ENCODE assay signal across 19 cellular contexts in the genomic region with DNA sequence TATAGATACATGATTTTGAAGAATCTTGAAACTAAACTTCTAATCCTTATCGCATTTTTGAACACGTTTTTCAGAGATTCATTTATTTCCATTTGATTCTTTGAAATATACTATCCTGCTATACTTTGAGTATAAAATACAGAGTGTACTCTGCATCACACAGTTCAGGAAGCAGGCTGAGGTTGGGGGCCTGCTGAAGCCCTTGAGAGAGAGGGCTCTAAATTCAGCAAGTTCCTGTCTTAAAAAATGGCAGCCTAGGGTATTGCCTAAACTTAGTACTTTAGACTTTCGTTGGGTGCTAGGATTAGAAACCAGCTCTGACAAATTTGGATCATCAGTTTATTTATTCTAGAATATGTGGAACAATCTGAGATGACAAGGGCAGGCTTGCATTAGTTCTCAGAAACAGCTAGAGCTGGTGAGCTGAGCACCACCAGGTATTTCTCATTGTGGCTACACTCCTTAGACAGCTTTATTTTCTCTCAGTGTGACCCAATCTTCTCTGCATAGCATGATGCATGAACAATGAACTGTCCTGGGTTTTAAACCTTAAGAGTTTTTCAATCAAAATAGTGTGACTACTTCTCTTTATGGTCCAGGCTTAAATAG. TPM values are rescaled to one million over a fixed set of nuclear protein-coding genes. Genes with fewer than 3 reads are reported as not detected.
"Had no signal": no experiment of that assay in that cellular context is flagged by ENCODE, and none has a peak within 500 bp of the region (broad histone marks: within the 10 kb centered on the region; RNA-seq: fewer than 3 reads in every experiment).

No MANE protein-coding gene starts in this region.

- H3K36me3 Mint-ChIP-seq: activated naive CD4-positive, alpha-beta T cell treated with anti-CD3 and anti-CD28 coated beads, Interleukin-2, amount 50 U/mL, for 24 hours; immature natural killer cell; naive B cell; stimulated activated memory B cell treated with anti-CD40 and anti-IgM and Interleukin-4, amounts not matched to agents 10 μg/mL and 1 μg/mL and 100 μg/mL, for 72 hours had no signal

- H3K27ac ChIP-seq: adrenal gland, esophagus squamous epithelium, parathyroid adenoma had no signal

- H3K27me3 ChIP-seq: adrenal gland, esophagus squamous epithelium, heart right ventricle, sigmoid colon had no signal

- H3K27ac Mint-ChIP-seq: activated CD4-positive, alpha-beta T cell treated with anti-CD3 and anti-CD28 coated beads, Interleukin-2, amount 10 ng/mL, durations not matched to agents 7 days and 5 days; activated naive CD4-positive, alpha-beta T cell treated with anti-CD3 and anti-CD28 coated beads, Interleukin-2, amount 50 U/mL, for 24 hours; activated T-cell treated with anti-CD3 and anti-CD28 coated beads, Interleukin-2, amount 50 U/mL, for 72 hours; immature natural killer cell; naive B cell; stimulated activated memory B cell treated with anti-CD40 and anti-IgM and Interleukin-4, amounts not matched to agents 10 μg/mL and 1 μg/mL and 100 μg/mL, for 72 hours had no signal

- H3K4me1 ChIP-seq: adrenal gland, sigmoid colon had no signal

- H3K27me3 Mint-ChIP-seq: stimulated activated memory B cell treated with anti-CD40 and anti-IgM and Interleukin-4, amounts not matched to agents 10 μg/mL and 1 μg/mL and 100 μg/mL, for 72 hours had no signal

- H3K4me1 Mint-ChIP-seq: activated naive CD4-positive, alpha-beta T cell treated with anti-CD3 and anti-CD28 coated beads, Interleukin-2, amount 50 U/mL, for 24 hours; naive B cell; stimulated activated memory B cell treated with anti-CD40 and anti-IgM and Interleukin-4, amounts not matched to agents 10 μg/mL and 1 μg/mL and 100 μg/mL, for 72 hours had no signal

- DNase-seq: activated CD4-positive, alpha-beta T cell treated with anti-CD3 and anti-CD28 coated beads, Interleukin-2, amount 10 ng/mL, durations not matched to agents 7 days and 5 days; activated effector memory CD4-positive, alpha-beta T cell treated with anti-CD3 and anti-CD28 coated beads, Interleukin-2, amount 50 U/mL, for 16 hours; activated T-cell treated with anti-CD3 and anti-CD28 coated beads, Interleukin-2, amount 50 U/mL, for 72 hours; adrenal gland; effector CD4-positive, alpha-beta T cell; esophagus squamous epithelium; heart right ventricle; immature natural killer cell; mucosa of descending colon; naive B cell; sigmoid colon; stimulated activated CD4-positive, alpha-beta T cell treated with anti-CD3 and anti-CD28 coated beads, Interleukin-4, amount 100 ng/mL, for 24 hours; T-helper 1 cell; T-helper 9 cell had no signal

- H3K4me3 ChIP-seq: adrenal gland, esophagus squamous epithelium, heart right ventricle, lung, mucosa of descending colon, sigmoid colon had no signal

- H3K9me3 ChIP-seq: adrenal gland, esophagus squamous epithelium, mucosa of descending colon, sigmoid colon had no signal

- H3K36me3 ChIP-seq: adrenal gland, esophagus squamous epithelium, heart right ventricle, sigmoid colon had no signal

- H3K4me3 Mint-ChIP-seq: activated CD4-positive, alpha-beta T cell treated with anti-CD3 and anti-CD28 coated beads, Interleukin-2, amount 10 ng/mL, durations not matched to agents 7 days and 5 days; activated naive CD4-positive, alpha-beta T cell treated with anti-CD3 and anti-CD28 coated beads, Interleukin-2, amount 50 U/mL, for 24 hours; activated T-cell treated with anti-CD3 and anti-CD28 coated beads, Interleukin-2, amount 50 U/mL, for 72 hours; immature natural killer cell; naive B cell; stimulated activated memory B cell treated with anti-CD40 and anti-IgM and Interleukin-4, amounts not matched to agents 10 μg/mL and 1 μg/mL and 100 μg/mL, for 72 hours had no signal

- ATAC-seq: activated CD4-positive, CD25-positive, alpha-beta regulatory T cell treated with anti-CD3 and anti-CD28 coated beads, Interleukin-2, amount 50 U/mL, for 24 hours; activated T-cell treated with anti-CD3 and anti-CD28 coated beads, Interleukin-2, amount 50 U/mL, for 72 hours; heart right ventricle; mucosa of descending colon; stimulated activated memory B cell treated with anti-CD40 and anti-IgM and Interleukin-4, amounts not matched to agents 10 μg/mL and 1 μg/mL and 100 μg/mL, for 72 hours had no signal

- H3K9ac ChIP-seq: parathyroid adenoma had no signal

- H3K9me3 Mint-ChIP-seq: activated CD4-positive, alpha-beta T cell treated with anti-CD3 and anti-CD28 coated beads, Interleukin-2, amount 10 ng/mL, durations not matched to agents 7 days and 5 days; activated naive CD4-positive, alpha-beta T cell treated with anti-CD3 and anti-CD28 coated beads, Interleukin-2, amount 50 U/mL, for 24 hours; activated T-cell treated with anti-CD3 and anti-CD28 coated beads, Interleukin-2, amount 50 U/mL, for 72 hours; stimulated activated memory B cell treated with anti-CD40 and anti-IgM and Interleukin-4, amounts not matched to agents 10 μg/mL and 1 μg/mL and 100 μg/mL, for 72 hours had no signal

- H2AFZ ChIP-seq: parathyroid adenoma had no signal

- H3K79me2 ChIP-seq: parathyroid adenoma had no signal

RNA-seq across cellular contexts. Expression of a gene that starts 49.1 kb away (rescaled TPM):
- total RNA-seq: activated CD4-positive, alpha-beta T cell treated with anti-CD3 and anti-CD28 coated beads, Interleukin-2, amount 10 ng/mL, durations not matched to agents 7 days and 5 days had no signal
